Comparison of ENCODE assay signal across 1 cellular context in the genomic region with DNA sequence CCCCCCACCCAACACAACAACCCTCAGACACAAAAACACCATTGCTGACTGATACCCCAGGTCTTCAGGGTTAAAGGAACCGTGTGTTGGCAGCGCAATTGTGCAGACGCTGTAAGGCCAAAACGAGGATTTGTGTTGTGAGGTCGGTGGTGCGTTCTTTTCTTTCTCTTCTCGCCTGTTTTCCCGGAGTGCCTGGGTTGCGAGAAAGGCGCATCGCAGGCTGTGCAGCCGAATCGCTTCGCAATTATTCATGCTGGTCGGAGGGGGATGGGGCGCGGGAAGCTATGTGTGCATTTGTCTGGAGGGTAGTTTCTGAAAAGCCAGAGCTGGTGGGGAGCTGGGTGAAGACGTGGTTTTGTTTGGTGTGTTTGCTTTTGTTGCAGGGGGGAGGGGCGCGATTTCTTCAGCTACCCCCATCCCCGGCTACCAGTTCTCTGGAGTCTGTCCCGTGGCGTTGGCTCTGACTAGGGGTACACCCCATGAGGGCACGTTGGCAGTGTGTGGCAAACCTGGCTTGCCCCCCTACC.
TF ChIP-seq lines count a peak whose summit lies in the region.

No MANE protein-coding gene starts in this region.

TF ChIP-seq in liver, 16 proteins besides CTCF, POLR2A, EP300 and RAD21 (continued from another document):
- no peak for TF ChIP-seq SP1 (IDR thresholded peaks at IDR 0.05)
